29 cellular contexts compared by ENCODE assay signal in the genomic region with DNA sequence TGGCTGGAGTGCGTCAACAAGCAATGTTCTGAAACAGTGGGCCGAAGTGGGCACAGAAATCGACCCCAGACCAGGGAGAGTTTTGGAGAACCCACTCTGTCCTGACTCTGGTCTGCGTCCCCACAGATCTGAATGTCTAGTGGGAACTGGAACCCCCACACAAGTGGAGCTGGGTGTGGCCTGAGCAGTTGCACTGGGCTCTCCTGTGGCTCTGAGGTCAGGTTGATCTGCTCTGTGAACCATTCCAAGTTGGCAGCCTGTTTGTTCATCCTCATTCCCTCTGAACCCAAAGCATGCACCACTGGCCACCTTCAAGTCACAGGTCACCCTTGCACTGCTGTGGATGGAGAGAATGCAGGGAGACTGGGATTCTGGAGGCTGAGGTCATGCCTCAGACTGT.
"Had no signal": no experiment of that assay in that cellular context is flagged by ENCODE, and none has a peak within 500 bp of the region (broad histone marks: within the 10 kb centered on the region; RNA-seq: fewer than 3 reads in every experiment).

No MANE protein-coding gene starts in this region.

- H3K36me3 ChIP-seq: left ventricle myocardium inferior, neural progenitor cell, neutrophil, ovary, stomach, thyroid gland, transverse colon had no signal

- H3K4me2 ChIP-seq: neural progenitor cell had no signal

- H3K4me3 Mint-ChIP-seq: immature natural killer cell; mesothelial cell of epicardium; naive B cell; natural killer cell; nephron progenitor cell; neural progenitor cell; stimulated activated naive B cell treated with anti-CD40 and anti-IgM and Interleukin-4, amounts not matched to agents 10 μg/mL and 1 μg/mL and 100 μg/mL, for 72 hours had no signal

- H3K27ac ChIP-seq: neural progenitor cell, neutrophil, ovary, skin epidermis, stomach, testis, thyroid gland, transverse colon, upper lobe of left lung had no signal

- H3K9me3 ChIP-seq: left ventricle myocardium inferior, neutrophil, ovary, stomach, testis, thyroid gland, transverse colon, upper lobe of left lung had no signal

- H3K9ac ChIP-seq: neural progenitor cell had no signal

- ATAC-seq: natural killer cell; right cardiac atrium; sciatic nerve; stimulated activated naive B cell treated with anti-CD40 and anti-IgM and Interleukin-4, amounts not matched to agents 10 μg/mL and 1 μg/mL and 100 μg/mL, for 72 hours; stimulated activated naive CD8-positive, alpha-beta T cell treated with anti-CD3 and anti-CD28 coated beads, Interleukin-15, Interleukin-2, amounts not matched to agents 100 U/mL and 50 U/mL, for 24 hours had no signal

- DNase-seq: hypothalamus; immature natural killer cell; kidney; left ventricle myocardium inferior; mesendoderm; naive B cell; natural killer cell; nephron progenitor cell; ovary; retina; right cardiac atrium; stimulated activated CD4-positive, alpha-beta T cell treated with anti-CD3 and anti-CD28 coated beads, Interleukin-12 subunit alpha, Interleukin-12 subunit beta, amount 100 ng/mL, for 4 hours; stimulated activated CD4-positive, alpha-beta T cell treated with anti-CD3 and anti-CD28 coated beads, Interleukin-15, amount 100 ng/mL, for 24 hours; stimulated activated CD4-positive, alpha-beta T cell treated with anti-CD3 and anti-CD28 coated beads, Interleukin-2, amount 100 ng/mL, for 24 hours; stimulated activated CD4-positive, alpha-beta T cell treated with anti-CD3 and anti-CD28 coated beads, Interleukin-4, amount 100 ng/mL, for 1 hour; stimulated activated naive B cell treated with anti-CD40 and anti-IgM and Interleukin-4, amounts not matched to agents 10 μg/mL and 1 μg/mL and 100 μg/mL, for 72 hours; stimulated activated naive CD8-positive, alpha-beta T cell treated with anti-CD3 and anti-CD28 coated beads, Interleukin-15, Interleukin-2, amounts not matched to agents 100 U/mL and 50 U/mL, for 24 hours; stomach; testis; thyroid gland; transverse colon; upper lobe of left lung had no signal

- H3K4me3 ChIP-seq: left ventricle myocardium inferior, lung, neural progenitor cell, ovary, skin epidermis, stomach, testis, thyroid gland, transverse colon, upper lobe of left lung had no signal

- H2AFZ ChIP-seq: neural progenitor cell had no signal

- H3K36me3 Mint-ChIP-seq: immature natural killer cell, mesothelial cell of epicardium, naive B cell, natural killer cell, neural progenitor cell had no signal

- H3K9me3 Mint-ChIP-seq: immature natural killer cell; mesothelial cell of epicardium; naive B cell; natural killer cell; nephron progenitor cell; neural progenitor cell; stimulated activated naive B cell treated with anti-CD40 and anti-IgM and Interleukin-4, amounts not matched to agents 10 μg/mL and 1 μg/mL and 100 μg/mL, for 72 hours had no signal

- H3K27me3 ChIP-seq: neural progenitor cell, ovary, testis, thyroid gland, upper lobe of left lung had no signal

- H3K27ac Mint-ChIP-seq: immature natural killer cell; mesothelial cell of epicardium; natural killer cell; nephron progenitor cell; neural progenitor cell; progenitor cell of endocrine pancreas; stimulated activated naive B cell treated with anti-CD40 and anti-IgM and Interleukin-4, amounts not matched to agents 10 μg/mL and 1 μg/mL and 100 μg/mL, for 72 hours had no signal

- H3K4me1 ChIP-seq: neural progenitor cell had no signal
